In the genomic region with DNA sequence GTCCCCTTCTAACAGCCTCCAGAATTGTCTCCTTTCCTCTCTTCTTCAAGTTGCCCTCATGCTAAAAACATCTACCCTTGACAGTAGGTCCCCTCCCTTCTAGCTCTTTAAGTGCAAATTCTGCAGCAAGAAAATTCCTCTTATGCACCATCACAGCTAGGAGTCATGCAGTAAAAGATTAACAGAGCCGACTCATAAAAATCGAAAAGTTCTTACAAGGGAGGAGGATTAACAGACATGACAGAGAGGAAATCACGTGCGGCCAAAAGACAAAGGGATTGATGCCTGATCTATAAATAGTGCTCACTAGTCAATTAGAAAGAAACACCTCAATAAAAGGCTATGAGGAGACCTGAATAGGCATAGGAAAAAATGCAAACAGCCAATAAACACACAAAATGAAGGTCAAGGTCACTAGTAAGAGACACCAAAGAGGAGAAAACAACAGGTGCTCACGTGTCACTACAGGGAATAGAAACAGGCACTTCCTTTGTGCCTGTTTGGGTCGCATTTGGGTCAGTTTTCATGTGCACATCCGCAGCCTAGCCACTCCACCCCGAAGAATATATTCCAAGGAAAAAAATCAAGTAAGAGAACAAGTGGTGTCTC, we compare ENCODE assay signal across 1 cellular context.
TF ChIP-seq lines count a peak whose summit lies in the region.

No MANE protein-coding gene starts in this region.

TF ChIP-seq in HepG2, 621 proteins besides CTCF, POLR2A, EP300 and RAD21:
- TF ChIP-seq NCOA2 (CRISPR knock-in tag; IDR thresholded peaks at IDR 0.05) (0 out of 2 replicates have a peak, but pooled peaks have one; percentile 14), SOX13 (IDR thresholded peaks at IDR 0.05) (0 out of 2 replicates have a peak, but pooled peaks have one; percentile 12), SOX13 (CRISPR knock-in tag; conservative IDR thresholded peaks at IDR 0.05 in 1 of 2, IDR thresholded peaks at IDR 0.05 in 1 of 2) (peak in 1 of 2 experiments; percentile 89; a peak in 2 of 4 replicates), SOX5 (CRISPR knock-in tag; IDR thresholded peaks at IDR 0.05; ENCODE audit: borderline replicate concordance) (peak; percentile 79), MIER2 (CRISPR knock-in tag; IDR thresholded peaks at IDR 0.05) (no peak), BHLHE40 (IDR thresholded peaks at IDR 0.05; ENCODE audit: low read length) (peak; percentile 83; the same call in 1 of the 2 replicates), NFE2 (CRISPR knock-in tag; IDR thresholded peaks at IDR 0.05) (no peak), CENPT (CRISPR knock-in tag; IDR thresholded peaks at IDR 0.05; ENCODE audit: low read depth) (no peak), GATAD2A (CRISPR knock-in tag; IDR thresholded peaks at IDR 0.05) (0 out of 2 replicates have a peak, but pooled peaks have one; percentile 20), ZFP36 (IDR thresholded peaks at IDR 0.05; ENCODE audit: borderline replicate concordance, low read depth, low read length, partially characterized antibody) (no peak), ESRRA (CRISPR knock-in tag; IDR thresholded peaks at IDR 0.05; ENCODE audit: low read depth) (no peak), RARA (CRISPR knock-in tag; IDR thresholded peaks at IDR 0.05) (peak; percentile 41; the same call in 1 of the 2 replicates), SOX6 (IDR thresholded peaks at IDR 0.05) (no peak), SOX6 (CRISPR knock-in tag; IDR thresholded peaks at IDR 0.05) (peak; percentile 85), BCL6 (CRISPR knock-in tag; IDR thresholded peaks at IDR 0.05) (peak; percentile 48; the same call in 1 of the 2 replicates), RXRA (CRISPR knock-in tag; IDR thresholded peaks at IDR 0.05) (no peak), FOXP1 (IDR thresholded peaks at IDR 0.05) (no peak), FOXP1 (CRISPR knock-in tag; IDR thresholded peaks at IDR 0.05) (0 out of 2 replicates have a peak, but pooled peaks have one; percentile 31), ZFP36L1 (CRISPR knock-in tag; IDR thresholded peaks at IDR 0.05) (no peak), ZFP90 (CRISPR knock-in tag; IDR thresholded peaks at IDR 0.05; ENCODE audit: borderline replicate concordance) (no peak), ZNF12 (CRISPR knock-in tag; IDR thresholded peaks at IDR 0.05) (no peak), NR2F6 (IDR thresholded peaks at IDR 0.05) (peak; percentile 15; the same call in 1 of the 2 replicates), NR2F6 (CRISPR knock-in tag; IDR thresholded peaks at IDR 0.05) (0 out of 2 replicates have a peak, but pooled peaks have one; percentile 12), TRIM24 (CRISPR knock-in tag; IDR thresholded peaks at IDR 0.05) (no peak)
- TF ChIP-seq, protein P1, sequence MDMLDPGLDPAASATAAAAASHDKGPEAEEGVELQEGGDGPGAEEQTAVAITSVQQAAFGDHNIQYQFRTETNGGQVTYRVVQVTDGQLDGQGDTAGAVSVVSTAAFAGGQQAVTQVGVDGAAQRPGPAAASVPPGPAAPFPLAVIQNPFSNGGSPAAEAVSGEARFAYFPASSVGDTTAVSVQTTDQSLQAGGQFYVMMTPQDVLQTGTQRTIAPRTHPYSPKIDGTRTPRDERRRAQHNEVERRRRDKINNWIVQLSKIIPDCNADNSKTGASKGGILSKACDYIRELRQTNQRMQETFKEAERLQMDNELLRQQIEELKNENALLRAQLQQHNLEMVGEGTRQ (IDR thresholded peaks at IDR 0.05; ENCODE audit: low read depth, low read length) = no peak; the same call in 1 of the 2 replicates
- TF ChIP-seq, protein P1 (CRISPR knock-in tag; IDR thresholded peaks at IDR 0.05; ENCODE audit: borderline replicate concordance) = peak; percentile 31; the same call in 1 of the 2 replicates
- TF ChIP-seq, protein P2, sequence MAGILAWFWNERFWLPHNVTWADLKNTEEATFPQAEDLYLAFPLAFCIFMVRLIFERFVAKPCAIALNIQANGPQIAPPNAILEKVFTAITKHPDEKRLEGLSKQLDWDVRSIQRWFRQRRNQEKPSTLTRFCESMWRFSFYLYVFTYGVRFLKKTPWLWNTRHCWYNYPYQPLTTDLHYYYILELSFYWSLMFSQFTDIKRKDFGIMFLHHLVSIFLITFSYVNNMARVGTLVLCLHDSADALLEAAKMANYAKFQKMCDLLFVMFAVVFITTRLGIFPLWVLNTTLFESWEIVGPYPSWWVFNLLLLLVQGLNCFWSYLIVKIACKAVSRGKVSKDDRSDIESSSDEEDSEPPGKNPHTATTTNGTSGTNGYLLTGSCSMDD (CRISPR knock-in tag; IDR thresholded peaks at IDR 0.05) = no peak
- TF ChIP-seq, protein P3, sequence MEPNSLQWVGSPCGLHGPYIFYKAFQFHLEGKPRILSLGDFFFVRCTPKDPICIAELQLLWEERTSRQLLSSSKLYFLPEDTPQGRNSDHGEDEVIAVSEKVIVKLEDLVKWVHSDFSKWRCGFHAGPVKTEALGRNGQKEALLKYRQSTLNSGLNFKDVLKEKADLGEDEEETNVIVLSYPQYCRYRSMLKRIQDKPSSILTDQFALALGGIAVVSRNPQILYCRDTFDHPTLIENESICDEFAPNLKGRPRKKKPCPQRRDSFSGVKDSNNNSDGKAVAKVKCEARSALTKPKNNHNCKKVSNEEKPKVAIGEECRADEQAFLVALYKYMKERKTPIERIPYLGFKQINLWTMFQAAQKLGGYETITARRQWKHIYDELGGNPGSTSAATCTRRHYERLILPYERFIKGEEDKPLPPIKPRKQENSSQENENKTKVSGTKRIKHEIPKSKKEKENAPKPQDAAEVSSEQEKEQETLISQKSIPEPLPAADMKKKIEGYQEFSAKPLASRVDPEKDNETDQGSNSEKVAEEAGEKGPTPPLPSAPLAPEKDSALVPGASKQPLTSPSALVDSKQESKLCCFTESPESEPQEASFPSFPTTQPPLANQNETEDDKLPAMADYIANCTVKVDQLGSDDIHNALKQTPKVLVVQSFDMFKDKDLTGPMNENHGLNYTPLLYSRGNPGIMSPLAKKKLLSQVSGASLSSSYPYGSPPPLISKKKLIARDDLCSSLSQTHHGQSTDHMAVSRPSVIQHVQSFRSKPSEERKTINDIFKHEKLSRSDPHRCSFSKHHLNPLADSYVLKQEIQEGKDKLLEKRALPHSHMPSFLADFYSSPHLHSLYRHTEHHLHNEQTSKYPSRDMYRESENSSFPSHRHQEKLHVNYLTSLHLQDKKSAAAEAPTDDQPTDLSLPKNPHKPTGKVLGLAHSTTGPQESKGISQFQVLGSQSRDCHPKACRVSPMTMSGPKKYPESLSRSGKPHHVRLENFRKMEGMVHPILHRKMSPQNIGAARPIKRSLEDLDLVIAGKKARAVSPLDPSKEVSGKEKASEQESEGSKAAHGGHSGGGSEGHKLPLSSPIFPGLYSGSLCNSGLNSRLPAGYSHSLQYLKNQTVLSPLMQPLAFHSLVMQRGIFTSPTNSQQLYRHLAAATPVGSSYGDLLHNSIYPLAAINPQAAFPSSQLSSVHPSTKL (CRISPR knock-in tag; IDR thresholded peaks at IDR 0.05) = peak; percentile 20; the same call in 1 of the 2 replicates
- TF ChIP-seq, protein P4, sequence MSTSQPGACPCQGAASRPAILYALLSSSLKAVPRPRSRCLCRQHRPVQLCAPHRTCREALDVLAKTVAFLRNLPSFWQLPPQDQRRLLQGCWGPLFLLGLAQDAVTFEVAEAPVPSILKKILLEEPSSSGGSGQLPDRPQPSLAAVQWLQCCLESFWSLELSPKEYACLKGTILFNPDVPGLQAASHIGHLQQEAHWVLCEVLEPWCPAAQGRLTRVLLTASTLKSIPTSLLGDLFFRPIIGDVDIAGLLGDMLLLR (CRISPR knock-in tag; IDR thresholded peaks at IDR 0.05) = no peak
